In genomic region chr3:102162251-102162650, GRCh38 we compare ENCODE assay signal across 18 cellular contexts.
DNase-seq lines count a peak whose midpoint lies in the region; ATAC-seq and TF ChIP-seq lines count a peak whose summit lies in the region.
"Had no signal": no experiment of that assay in that cellular context is flagged by ENCODE, and none has a peak within 500 bp of the region (broad histone marks: within the 10 kb centered on the region; RNA-seq: fewer than 3 reads in every experiment).

No MANE protein-coding gene starts in this region.

- no peaks in the 10 kb centered on the region for H3K9me2 ChIP-seq in SK-N-SH
- no peaks in the 10 kb centered on the region for H3K9me2 ChIP-seq in PC-9 (ENCODE audit: insufficient read depth)

- BruUV-seq in PC-9 (replicated peaks; lab: Mats Ljungman, UMichigan) = no TSS peak

- H3F3A ChIP-seq in SK-N-SH (replicated peaks; ENCODE audit: insufficient read depth) (peaks cover 31% of the 10 kb centered on the region), PC-9 (ENCODE audit: insufficient read depth, low read depth) (peaks cover 38% of the 10 kb centered on the region)

- H3K9ac ChIP-seq in SK-N-SH (peak overlapping the region; percentile 53), colonic mucosa (ENCODE audit: low read depth in 2 of 2, low read length in 2 of 2) (no peak overlapping the region)
- H3K9ac ChIP-seq: BLaER1 had no signal

- ATAC-seq in SK-N-SH treated with all-trans-retinoic acid at 6 μM for 48 hours = no peak
- ATAC-seq in naive thymus-derived CD8-positive, alpha-beta T cell = no peak

- H3K27ac ChIP-seq in SK-N-SH (ENCODE audit: low read depth in 2 of 2, low read length in 1 of 2) (peak overlapping the region in 1 of 2 experiments; percentile 86; a peak in 3 of 4 replicates), PC-9 (peak overlapping the region; percentile 87), coronary artery (peak overlapping the region; percentile 60 to 64), colonic mucosa (no peak overlapping the region)
- H3K27ac ChIP-seq: BLaER1, neutrophil had no signal

- peaks cover 29% of the 10 kb centered on the region for H3K4me1 Mint-ChIP-seq in stimulated activated naive CD8-positive, alpha-beta T cell treated with anti-CD3 and anti-CD28 coated beads, Interleukin-15, Interleukin-2, amounts not matched to agents 100 ng/mL and 50 ng/mL, for 24 hours (ENCODE audit: low read depth)
- H3K4me1 Mint-ChIP-seq in naive thymus-derived CD8-positive, alpha-beta T cell = peaks cover 8 to 14% (median 10%) of the 10 kb centered on the region in 4 donors
- H3K4me1 Mint-ChIP-seq: H9 had no signal

- intact Hi-C loops in PC-9 (cut with micrococcal nuclease; ENCODE audit: unreplicated experiment) = loop anchor here (2.0 kb wide), 1 partner anchor 221 kb away; no protein-coding TSS in a partner anchor
- intact Hi-C loops in colonic mucosa (cut with DNase I) = no loop called here

- no peak for TF ChIP-seq EP300 in SK-N-SH (IDR thresholded peaks at IDR 0.05; ENCODE audit: borderline replicate concordance in 1 of 2, low read depth in 1 of 2, low read length in 1 of 2)

- H3K27me3 ChIP-seq in SK-N-SH (ENCODE audit: insufficient read depth) (no peaks in the 10 kb centered on the region), PC-9 (ENCODE audit: insufficient read depth, low read depth) (no peaks in the 10 kb centered on the region), colonic mucosa (no peaks in the 10 kb centered on the region)
- H3K27me3 ChIP-seq: BLaER1, gastroesophageal sphincter, neutrophil had no signal

- no peaks in the 10 kb centered on the region for H3K36me3 Mint-ChIP-seq in stimulated activated naive CD8-positive, alpha-beta T cell treated with anti-CD3 and anti-CD28 coated beads, Interleukin-15, Interleukin-2, amounts not matched to agents 100 ng/mL and 50 ng/mL, for 24 hours (ENCODE audit: low read depth)
- H3K36me3 Mint-ChIP-seq in naive thymus-derived CD8-positive, alpha-beta T cell = no peaks in the 10 kb centered on the region

- DNase-seq in SK-N-SH (no peak), PC-9 (no peak), coronary artery (ENCODE audit: low spot score) (no peak), colonic mucosa (no peak), HuH-7.5 (ENCODE audit: low spot score) (no peak)
- DNase-seq in naive thymus-derived CD8-positive, alpha-beta T cell = no peak
- DNase-seq: 8988T; activated CD4-positive, alpha-beta T cell treated with anti-CD3 and anti-CD28 coated beads, Interleukin-2, amount 50 U/mL, for 48 hours; activated gamma-delta T cell; H9; retina; stimulated activated CD4-positive, alpha-beta T cell treated with anti-CD3 and anti-CD28 coated beads, Interleukin-15, amount 100 ng/mL, for 24 hours had no signal

- H3K4me2 ChIP-seq in SK-N-SH = no peak overlapping the region; the same call in 1 of the 2 replicates
- peak overlapping the region; percentile 58 for H3K4me2 ChIP-seq in PC-9

- H3K9me3 ChIP-seq in SK-N-SH (no peaks in the 10 kb centered on the region), PC-9 (ENCODE audit: insufficient read depth, low read depth) (no peaks in the 10 kb centered on the region; the same call in 1 of the 2 replicates), colonic mucosa (no peaks in the 10 kb centered on the region)
- H3K9me3 ChIP-seq: BLaER1, gastroesophageal sphincter, neutrophil had no signal

- no peaks in the 10 kb centered on the region for H4K20me1 ChIP-seq in SK-N-SH (ENCODE audit: insufficient read depth)
- no peaks in the 10 kb centered on the region for H4K20me1 ChIP-seq in PC-9 (ENCODE audit: insufficient read depth)
- H4K20me1 ChIP-seq: BLaER1 had no signal

- TF ChIP-seq CTCF in SK-N-SH (IDR thresholded peaks at IDR 0.05) = no peak
- no peak for TF ChIP-seq CTCF in PC-9 (conservative IDR thresholded peaks at IDR 0.05)
- TF ChIP-seq CTCF in coronary artery (IDR thresholded peaks at IDR 0.05) = no peak
- no peak for TF ChIP-seq CTCF in colonic mucosa (IDR thresholded peaks at IDR 0.05)

- H3K79me2 ChIP-seq in SK-N-SH (ENCODE audit: insufficient read depth) (no peaks in the 10 kb centered on the region), PC-9 (ENCODE audit: low read depth) (no peaks in the 10 kb centered on the region)

- H3K27me3 Mint-ChIP-seq in stimulated activated naive CD8-positive, alpha-beta T cell treated with anti-CD3 and anti-CD28 coated beads, Interleukin-15, Interleukin-2, amounts not matched to agents 100 ng/mL and 50 ng/mL, for 24 hours = no peaks in the 10 kb centered on the region
- no peaks in the 10 kb centered on the region for H3K27me3 Mint-ChIP-seq in naive thymus-derived CD8-positive, alpha-beta T cell
- H3K27me3 Mint-ChIP-seq: IgD-negative memory B cell had no signal

- peaks cover 15 to 25% of the 10 kb centered on the region in 2 experiments for H3K4me1 ChIP-seq in SK-N-SH (ENCODE audit: control insufficient read depth in 1 of 2, insufficient read depth in 2 of 2, low read depth in 1 of 2, low read length in 1 of 2)
- peaks cover 62% of the 10 kb centered on the region for H3K4me1 ChIP-seq in PC-9 (replicated peaks; ENCODE audit: insufficient read depth)
- H3K4me1 ChIP-seq in colonic mucosa = no peaks in the 10 kb centered on the region

- no peak for TF ChIP-seq RAD21 in SK-N-SH (IDR thresholded peaks at IDR 0.05; ENCODE audit: low read length)

- H3K4me3 ChIP-seq in SK-N-SH (ENCODE audit: low read depth in 2 of 2, low read length in 1 of 2) (no peak overlapping the region), PC-9 (no peak overlapping the region), coronary artery (no peak overlapping the region), colonic mucosa (no peak overlapping the region)
- H3K4me3 ChIP-seq: BLaER1, gastroesophageal sphincter had no signal

- H3K27ac Mint-ChIP-seq in stimulated activated naive CD8-positive, alpha-beta T cell treated with anti-CD3 and anti-CD28 coated beads, Interleukin-15, Interleukin-2, amounts not matched to agents 100 ng/mL and 50 ng/mL, for 24 hours = peak overlapping the region; percentile 86
- peak overlapping the region in 3 of 10 donors; percentile 22 to 71 (median 44) for H3K27ac Mint-ChIP-seq in naive thymus-derived CD8-positive, alpha-beta T cell
- H3K27ac Mint-ChIP-seq: H9, IgD-negative memory B cell had no signal

- H3K9me3 Mint-ChIP-seq in stimulated activated naive CD8-positive, alpha-beta T cell treated with anti-CD3 and anti-CD28 coated beads, Interleukin-15, Interleukin-2, amounts not matched to agents 100 ng/mL and 50 ng/mL, for 24 hours = no peaks in the 10 kb centered on the region
- H3K9me3 Mint-ChIP-seq in naive thymus-derived CD8-positive, alpha-beta T cell = peaks cover 0 to 2% (median 0%) of the 10 kb centered on the region in 9 donors
- H3K9me3 Mint-ChIP-seq: H9 had no signal

- no peaks in the 10 kb centered on the region for H3K36me3 ChIP-seq in SK-N-SH (replicated peaks in 1 of 2; ENCODE audit: control insufficient read depth in 1 of 2, insufficient read depth in 2 of 2, low read length in 1 of 2)
- no peaks in the 10 kb centered on the region for H3K36me3 ChIP-seq in PC-9 (ENCODE audit: low read depth)
- H3K36me3 ChIP-seq in colonic mucosa = no peaks in the 10 kb centered on the region
- H3K36me3 ChIP-seq: BLaER1, gastroesophageal sphincter, neutrophil had no signal

- CTCF ChIA-PET in SK-N-SH (lab: Yijun Ruan, JAX) (interaction anchor here (0.9 to 1.3 kb wide), 2 partner anchors 12 to 18 kb away, joined by 3 read pairs; no protein-coding TSS in a partner anchor), PC-9 (lab: Charles Lee) (no interaction called here)

- no peak overlapping the region for H2AFZ ChIP-seq in SK-N-SH (ENCODE audit: low read depth)
- no peak overlapping the region for H2AFZ ChIP-seq in PC-9

- POLR2A ChIA-PET in SK-N-SH (lab: Yijun Ruan, JAX) = no interaction called here
- POLR2A ChIA-PET in PC-9 (lab: Charles Lee; ENCODE audit: unreplicated experiment) = interaction anchor here (0.6 to 1.0 kb wide), 3 partner anchors 83 to 438 kb away, joined by 4 to 5 read pairs (median 4); partner anchors contain the start of gene CEP97
- POLR2A ChIA-PET in naive thymus-derived CD8-positive, alpha-beta T cell (lab: Charles Lee) = no interaction called here

- no peak overlapping the region for H3K4me3 Mint-ChIP-seq in stimulated activated naive CD8-positive, alpha-beta T cell treated with anti-CD3 and anti-CD28 coated beads, Interleukin-15, Interleukin-2, amounts not matched to agents 100 ng/mL and 50 ng/mL, for 24 hours
- H3K4me3 Mint-ChIP-seq in naive thymus-derived CD8-positive, alpha-beta T cell = no peak overlapping the region
- H3K4me3 Mint-ChIP-seq: H9, IgD-negative memory B cell had no signal

TF ChIP-seq in SK-N-SH, 30 proteins besides CTCF, POLR2A, EP300 and RAD21:
- no peak for TF ChIP-seq MEF2A (IDR thresholded peaks at IDR 0.05; ENCODE audit: borderline replicate concordance, low read depth)
- no peak for TF ChIP-seq RFX5 (IDR thresholded peaks at IDR 0.05; ENCODE audit: low read length)
- no peak for TF ChIP-seq TCF12 (IDR thresholded peaks at IDR 0.05)

TF ChIP-seq in SK-N-SH treated with all-trans-retinoic acid at 6 μM for 48 hours, 23 proteins besides CTCF, POLR2A, EP300 and RAD21 (continues in another document):
- TF ChIP-seq PATZ1 (CRISPR knock-in tag; IDR thresholded peaks at IDR 0.05; ENCODE audit: borderline replicate concordance) (no peak), ISL1 (CRISPR knock-in tag; IDR thresholded peaks at IDR 0.05) (no peak), CSDC2 (CRISPR knock-in tag; IDR thresholded peaks at IDR 0.05) (no peak)
